8 cellular contexts compared by ENCODE assay signal in genomic region chr9:109574061-109574882, GRCh38.
A peak's percentile ranks its signal among the peaks of the same experiment; 100 is the strongest.
DNase-seq lines count a peak whose midpoint lies in the region; ATAC-seq and TF ChIP-seq lines count a peak whose summit lies in the region.

No MANE protein-coding gene starts in this region.

- H3K36me3 Mint-ChIP-seq in activated naive CD4-positive, alpha-beta T cell treated with anti-CD3 and anti-CD28 coated beads for 36 hours (ENCODE audit: low read depth): no peaks in the 10 kb centered on the region

- WGBS in suprapubic skin: 16% methylated on average over 2 of the region's 2 CpGs

- no peaks in the 10 kb centered on the region for H3K9me3 ChIP-seq in suprapubic skin

- intact Hi-C loops in activated naive CD4-positive, alpha-beta T cell treated with anti-CD3 and anti-CD28 coated beads for 36 hours (cut with micrococcal nuclease): loop anchor here (1.0 to 10.0 kb wide), 7 partner anchors 244 to 1049 kb away; no protein-coding TSS in a partner anchor

- no peaks in the 10 kb centered on the region for H3K9me3 Mint-ChIP-seq in activated naive CD4-positive, alpha-beta T cell treated with anti-CD3 and anti-CD28 coated beads for 36 hours

- CTCF ChIA-PET in activated naive CD4-positive, alpha-beta T cell treated with anti-CD3 and anti-CD28 coated beads for 36 hours (lab: Charles Lee): interaction anchor here (0.8 to 4.5 kb wide), 5 partner anchors 8 to 643 kb away, joined by 3 to 32 read pairs (median 3); no protein-coding TSS in a partner anchor

- H3K4me3 Mint-ChIP-seq in activated naive CD4-positive, alpha-beta T cell treated with anti-CD3 and anti-CD28 coated beads for 36 hours: no peak overlapping the region

- no peak for TF ChIP-seq EP300 in suprapubic skin (IDR thresholded peaks at IDR 0.05)

- ATAC-seq in HG03060 (IDR thresholded peaks at IDR 0.05; ENCODE audit: low read depth, unreplicated experiment) (peak; percentile 62), GM21515 (IDR thresholded peaks at IDR 0.05; ENCODE audit: unreplicated experiment) (no peak)

- H3K4me3 ChIP-seq in astrocyte of the cerebellum (ENCODE audit: low read depth, low read length) (no peak overlapping the region), suprapubic skin (no peak overlapping the region)

- in situ Hi-C loops in astrocyte of the cerebellum (cut with HindIII; ENCODE audit: low sequenced_read_pairs): no loop called here

- H3K4me1 ChIP-seq in suprapubic skin: no peaks in the 10 kb centered on the region

- DNase-seq in activated naive CD4-positive, alpha-beta T cell treated with anti-CD3 and anti-CD28 coated beads for 36 hours: peak; percentile 50
- DNase-seq in activated naive CD4-positive, alpha-beta T cell treated with anti-CD3 and anti-CD28 coated beads, Interleukin-2, amount 50 U/mL, for 16 hours: no peak
- peak; percentile 36 for DNase-seq in NCI-H446 treated with DMSO at 0.1 percent for 48 hours (lab: John Stamatoyannopoulos, UW)
- peak; percentile 58 for DNase-seq in astrocyte of the cerebellum (ENCODE audit: low read depth)
- peak; percentile 46 for DNase-seq in iPS-NIHi11 (ENCODE audit: low spot score)
- DNase-seq in suprapubic skin (ENCODE audit: low spot score in 2 of 2): no peak

- H3K27me3 Mint-ChIP-seq in activated naive CD4-positive, alpha-beta T cell treated with anti-CD3 and anti-CD28 coated beads for 36 hours (ENCODE audit: low read depth): peaks cover 7% of the 10 kb centered on the region

- no peaks in the 10 kb centered on the region for H3K36me3 ChIP-seq in suprapubic skin

- H3K27ac Mint-ChIP-seq in activated naive CD4-positive, alpha-beta T cell treated with anti-CD3 and anti-CD28 coated beads for 36 hours: no peak overlapping the region

- no peak overlapping the region for H3K27ac ChIP-seq in suprapubic skin

- TF ChIP-seq POLR2A in suprapubic skin (IDR thresholded peaks at IDR 0.05): no peak

- H3K27me3 ChIP-seq in suprapubic skin: no peaks in the 10 kb centered on the region

- no peaks in the 10 kb centered on the region for H3K4me1 Mint-ChIP-seq in activated naive CD4-positive, alpha-beta T cell treated with anti-CD3 and anti-CD28 coated beads for 36 hours (ENCODE audit: low read depth)

- peak; percentile 67 for TF ChIP-seq CTCF in astrocyte of the cerebellum (IDR thresholded peaks at IDR 0.05; ENCODE audit: low read depth, low read length, missing control alignments)
- TF ChIP-seq CTCF in suprapubic skin (IDR thresholded peaks at IDR 0.05): peak; percentile 58 to 61

Comparison
In these comparisons a context has a peak if more than half of its experiments do, and no peak if none do; other contexts are left out.
1. DNase-seq: peak in activated naive CD4-positive, alpha-beta T cell treated with anti-CD3 and anti-CD28 coated beads for 36 hours (single experiment), NCI-H446 treated with DMSO at 0.1 percent for 48 hours (single experiment), astrocyte of the cerebellum (single experiment) and iPS-NIHi11 (single experiment); none in activated naive CD4-positive, alpha-beta T cell treated with anti-CD3 and anti-CD28 coated beads, Interleukin-2, amount 50 U/mL, for 16 hours (single experiment) and suprapubic skin (0 of 2).